16 cellular contexts compared by ENCODE assay signal in the genomic region with DNA sequence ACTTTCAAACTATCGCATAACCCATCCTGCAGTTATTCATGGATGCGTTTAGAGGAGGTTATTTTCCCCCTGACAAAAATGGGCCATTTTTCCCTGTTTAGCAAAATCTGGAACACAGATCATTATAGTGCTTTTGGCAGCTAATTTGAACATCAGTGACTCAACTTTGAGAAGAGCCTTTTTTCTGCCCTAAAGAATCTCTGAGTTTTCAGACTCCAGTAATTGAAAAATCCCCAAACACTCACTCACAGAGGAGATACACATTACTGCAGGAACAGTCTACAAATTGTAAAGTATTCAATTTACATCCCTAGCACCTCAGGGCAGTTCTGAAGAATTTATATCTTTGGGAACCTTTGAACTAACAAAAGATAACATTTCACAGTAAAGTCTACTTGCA.
DNase-seq lines count a peak whose midpoint lies in the region; ATAC-seq and TF ChIP-seq lines count a peak whose summit lies in the region.
"Had no signal": no experiment of that assay in that cellular context is flagged by ENCODE, and none has a peak within 500 bp of the region (broad histone marks: within the 10 kb centered on the region; RNA-seq: fewer than 3 reads in every experiment).

No MANE protein-coding gene starts in this region.

- peak overlapping the region; percentile 38 for H2AFZ ChIP-seq in neural progenitor cell (replicated peaks)

- no peak overlapping the region for H3K27ac ChIP-seq in neural progenitor cell
- H3K27ac ChIP-seq: A549 had no signal

- H3K4me3 Mint-ChIP-seq in neural progenitor cell, result no peak overlapping the region
- H3K4me3 Mint-ChIP-seq in activated CD8-positive, alpha-beta T cell treated with anti-CD3 and anti-CD28 coated beads for 36 hours, result no peak overlapping the region
- H3K4me3 Mint-ChIP-seq: CD14-positive monocyte had no signal

- no peaks in the 10 kb centered on the region for H3F3A ChIP-seq in neural progenitor cell (ENCODE audit: low read depth)

- no peak overlapping the region for H3K4me2 ChIP-seq in neural progenitor cell
- H3K4me2 ChIP-seq: A549 had no signal

- no peaks in the 10 kb centered on the region for H3K79me2 ChIP-seq in neural progenitor cell (ENCODE audit: low read depth)

- DNase-seq in AG20443 (ENCODE audit: low spot score) (peak; percentile 9), M059J (ENCODE audit: low read depth) (peak; percentile 12), astrocyte of the spinal cord (ENCODE audit: low read depth, low spot score) (peak; percentile 9), neural progenitor cell (ENCODE audit: low spot score) (no peak), UCSD-AML1 (lab: John Stamatoyannopoulos, UW; ENCODE audit: unreplicated experiment) (no peak), Ammon's horn (ENCODE audit: low spot score) (no peak)
- no peak for DNase-seq in activated CD8-positive, alpha-beta T cell treated with anti-CD3 and anti-CD28 coated beads for 36 hours
- DNase-seq: AML-193, DMS79 treated with DMSO at 0.1 percent for 48 hours, NCI-H1436, NCI-H1930, NCI-H226, NCI-H524, NCI-H82 had no signal

- CTCF ChIA-PET in activated CD8-positive, alpha-beta T cell treated with anti-CD3 and anti-CD28 coated beads for 36 hours (lab: Charles Lee), result no interaction called here

- no peak overlapping the region for H3K27ac Mint-ChIP-seq in neural progenitor cell
- H3K27ac Mint-ChIP-seq in activated CD8-positive, alpha-beta T cell treated with anti-CD3 and anti-CD28 coated beads for 36 hours, result no peak overlapping the region
- H3K27ac Mint-ChIP-seq: CD14-positive monocyte had no signal

- no peaks in the 10 kb centered on the region for H3K9me3 ChIP-seq in neural progenitor cell (ENCODE audit: low read depth)
- H3K9me3 ChIP-seq: A549 had no signal

- H3K36me3 ChIP-seq in neural progenitor cell, result no peaks in the 10 kb centered on the region

- H4K20me1 ChIP-seq in neural progenitor cell (ENCODE audit: low read depth), result no peaks in the 10 kb centered on the region

- H3K4me1 ChIP-seq in neural progenitor cell, result no peaks in the 10 kb centered on the region

- POLR2A ChIA-PET in activated CD8-positive, alpha-beta T cell treated with anti-CD3 and anti-CD28 coated beads for 36 hours (lab: Charles Lee), result no interaction called here

- in situ Hi-C loops in astrocyte of the spinal cord (cut with HindIII; ENCODE audit: low sequenced_read_pairs), result no loop called here

- no peak overlapping the region for H3K9ac ChIP-seq in neural progenitor cell

- no peaks in the 10 kb centered on the region for H3K36me3 Mint-ChIP-seq in neural progenitor cell
- no peaks in the 10 kb centered on the region for H3K36me3 Mint-ChIP-seq in activated CD8-positive, alpha-beta T cell treated with anti-CD3 and anti-CD28 coated beads for 36 hours (ENCODE audit: low read depth)
- H3K36me3 Mint-ChIP-seq: CD14-positive monocyte had no signal

- intact Hi-C loops in activated CD8-positive, alpha-beta T cell treated with anti-CD3 and anti-CD28 coated beads for 36 hours (cut with micrococcal nuclease), result no loop called here

- peaks cover 12% of the 10 kb centered on the region for H3K4me1 Mint-ChIP-seq in neural progenitor cell
- H3K4me1 Mint-ChIP-seq in activated CD8-positive, alpha-beta T cell treated with anti-CD3 and anti-CD28 coated beads for 36 hours (ENCODE audit: low read depth), result no peaks in the 10 kb centered on the region
- H3K4me1 Mint-ChIP-seq: CD14-positive monocyte had no signal

- ATAC-seq in activated CD8-positive, alpha-beta T cell treated with anti-CD3 and anti-CD28 coated beads for 36 hours, result no peak
- ATAC-seq: A549 had no signal

- H3K9me3 Mint-ChIP-seq in neural progenitor cell, result peaks cover 2% of the 10 kb centered on the region
- H3K9me3 Mint-ChIP-seq in activated CD8-positive, alpha-beta T cell treated with anti-CD3 and anti-CD28 coated beads for 36 hours, result peaks cover 3% of the 10 kb centered on the region

- no peak overlapping the region for H3K4me3 ChIP-seq in astrocyte of the spinal cord (ENCODE audit: low read depth, low read length)
- no peak overlapping the region for H3K4me3 ChIP-seq in neural progenitor cell
- H3K4me3 ChIP-seq: A549 had no signal

- H3K27me3 ChIP-seq in neural progenitor cell, result no peaks in the 10 kb centered on the region

- peaks cover 2% of the 10 kb centered on the region for H3K27me3 Mint-ChIP-seq in neural progenitor cell (ENCODE audit: insufficient read depth, low read depth)
- H3K27me3 Mint-ChIP-seq in activated CD8-positive, alpha-beta T cell treated with anti-CD3 and anti-CD28 coated beads for 36 hours, result peaks cover 3% of the 10 kb centered on the region

- TF ChIP-seq CTCF in astrocyte of the spinal cord (IDR thresholded peaks at IDR 0.05; ENCODE audit: low read depth, low read length), result no peak
- no peak for TF ChIP-seq CTCF in neural progenitor cell (IDR thresholded peaks at IDR 0.05)
- no peak for TF ChIP-seq CTCF in activated CD8-positive, alpha-beta T cell treated with anti-CD3 and anti-CD28 coated beads for 36 hours (IDR thresholded peaks at IDR 0.05)

Comparison
In these comparisons a context has a peak if more than half of its experiments do, and no peak if none do; other contexts are left out.
1. DNase-seq: peak in AG20443 (single experiment), M059J (single experiment) and astrocyte of the spinal cord (single experiment); none in neural progenitor cell (single experiment), activated CD8-positive, alpha-beta T cell treated with anti-CD3 and anti-CD28 coated beads for 36 hours (single experiment), UCSD-AML1 (single experiment) and Ammon's horn (single experiment).